Comparison of ENCODE assay signal across 38 cellular contexts in genomic region chr2:147855977-147856376, GRCh38.
"Had no signal": no experiment of that assay in that cellular context is flagged by ENCODE, and none has a peak within 500 bp of the region (broad histone marks: within the 10 kb centered on the region; RNA-seq: fewer than 3 reads in every experiment).

No MANE protein-coding gene starts in this region.

- ATAC-seq: activated CD8-positive, alpha-beta memory T cell treated with anti-CD3 and anti-CD28 coated beads, Interleukin-2, amount 10 ng/mL, durations not matched to agents 7 days and 5 days; activated T-cell treated with anti-CD3 and anti-CD28 coated beads, Interleukin-2, amount 50 U/mL, for 72 hours; activated T-helper 17 cell treated with anti-CD3 and anti-CD28 coated beads, Interleukin-2, amount 50 U/mL, for 72 hours; K562; PC-3; Right ventricle myocardium inferior; SK-N-SH treated with all-trans-retinoic acid at 6 μM for 48 hours had no signal

- FAIRE-seq: astrocyte, bronchial epithelial cell, K562, RCC 7860 had no signal

- DNase-seq: activated B cell treated with CpG ODN at 0.5 μM for 24 hours; activated CD4-positive, alpha-beta memory T cell treated with anti-CD3 and anti-CD28 coated beads, Interleukin-2, amount 10 ng/mL, durations not matched to agents 7 days and 5 days; activated CD4-positive, alpha-beta T cell treated with anti-CD3 and anti-CD28 coated beads for 4 hours; activated CD4-positive, alpha-beta T cell treated with anti-CD3 and anti-CD28 coated beads, Interleukin-2, amount 50 U/mL, for 1 hour; activated CD4-positive, CD25-positive, alpha-beta regulatory T cell treated with anti-CD3 and anti-CD28 coated beads, Interleukin-2, amount 50 U/mL, for 72 hours; activated CD8-positive, alpha-beta memory T cell treated with anti-CD3 and anti-CD28 coated beads for 24 hours; activated CD8-positive, alpha-beta memory T cell treated with anti-CD3 and anti-CD28 coated beads, Interleukin-2, amount 10 ng/mL, durations not matched to agents 7 days and 5 days; activated CD8-positive, alpha-beta memory T cell treated with anti-CD3 and anti-CD28 coated beads, Interleukin-2, amount 50 U/mL, for 48 hours; activated effector memory CD4-positive, alpha-beta T cell treated with anti-CD3 and anti-CD28 coated beads, Interleukin-2, amount 50 U/mL, for 16 hours; activated naive CD4-positive, alpha-beta T cell; activated naive CD4-positive, alpha-beta T cell treated with anti-CD3 and anti-CD28 coated beads, Interleukin-2, amount 50 U/mL, for 16 hours; activated T-cell treated with anti-CD3 and anti-CD28 coated beads, Interleukin-2, amount 50 U/mL, for 72 hours; adrenal gland; central memory CD4-positive, alpha-beta T cell; IMR-90; NCI-H1105; NCI-H1417 treated with DMSO at 0.1 percent for 48 hours; NCI-H187 treated with DMSO at 0.1 percent for 48 hours; NCI-H2081; NCI-H2227 treated with DMSO at 0.1 percent for 48 hours; NCI-H446; NCI-H510A treated with DMSO at 0.1 percent for 48 hours; NCI-H526 treated with DMSO at 0.1 percent for 48 hours; NK-92 treated with Interleukin-12 subunit alpha and Interleukin-12 subunit beta, amount 100 ng/mL, for 24 hours; PC-3; SIG-M5; T-helper 1 cell; T-helper 2 cell; T-helper 9 cell had no signal

- H3K27me3 ChIP-seq: adrenal gland had no signal

- H3K27ac ChIP-seq: adrenal gland, RWPE1, VCaP had no signal

- H3K36me3 ChIP-seq: adrenal gland had no signal

- H3K4me3 ChIP-seq: adrenal gland, K562 had no signal
